Comparison of ENCODE assay signal across 21 cellular contexts in genomic region chr16:23016372-23016771, GRCh38.
DNase-seq lines count a peak whose midpoint lies in the region; ATAC-seq lines count a peak whose summit lies in the region.
"Had no signal": no experiment of that assay in that cellular context is flagged by ENCODE, and none has a peak within 500 bp of the region (broad histone marks: within the 10 kb centered on the region; RNA-seq: fewer than 3 reads in every experiment).

No MANE protein-coding gene starts in this region.

- no peaks in the 10 kb centered on the region for H3K36me3 ChIP-seq in Karpas-422 (ENCODE audit: insufficient read depth, low read length)
- H3K36me3 ChIP-seq: esophagus squamous epithelium, MG63, ovary had no signal

- no peaks in the 10 kb centered on the region for H3K9me3 ChIP-seq in Karpas-422 (ENCODE audit: low read length)
- H3K9me3 ChIP-seq: esophagus squamous epithelium, MG63, ovary, testis had no signal

- peak; percentile 22 for DNase-seq in DMS153 treated with DMSO at 0.1 percent for 48 hours (lab: John Stamatoyannopoulos, UW; ENCODE audit: unreplicated experiment)
- DNase-seq in Karpas-422: peak; percentile 66
- DNase-seq in NCI-H526 (lab: John Stamatoyannopoulos, UW): peak; percentile 80 to 87
- DNase-seq in renal cortical epithelial cell (ENCODE audit: low read depth): peak; percentile 5
- no peak for DNase-seq in NCI-H1694 treated with DMSO at 0.1 percent for 48 hours (lab: John Stamatoyannopoulos, UW)
- DNase-seq: activated CD4-positive, alpha-beta T cell treated with anti-CD3 and anti-CD28 coated beads, Interleukin-2, amount 50 U/mL, for 1 hour; activated effector memory CD4-positive, alpha-beta T cell treated with Interleukin-2 at 50 U/mL for 16 hours; CD4-positive, alpha-beta T cell; esophagus squamous epithelium; left cardiac atrium; MG63; natural killer cell; NK-92 treated with Interleukin-12 subunit alpha and Interleukin-12 subunit beta, amount 100 ng/mL, for 24 hours; ovary; T-helper 17 cell; testis had no signal

- no peaks in the 10 kb centered on the region for H3K79me2 ChIP-seq in Karpas-422 (ENCODE audit: low read length)

- no peak overlapping the region for H3K9ac ChIP-seq in Karpas-422 (ENCODE audit: low read length)

- H3K4me2 ChIP-seq in Karpas-422 (ENCODE audit: low read depth, low read length, poor library complexity, severe bottlenecking): peak overlapping the region; percentile 25

- H2AFZ ChIP-seq in Karpas-422 (ENCODE audit: low read length): no peak overlapping the region

- H3K27me3 ChIP-seq in Karpas-422 (ENCODE audit: low read length): no peaks in the 10 kb centered on the region
- H3K27me3 ChIP-seq: MG63, ovary, testis had no signal

- peaks cover 26% of the 10 kb centered on the region for H3K4me1 ChIP-seq in Karpas-422 (ENCODE audit: low read length)
- H3K4me1 ChIP-seq: esophagus squamous epithelium, testis had no signal

- ATAC-seq in GM21360 (IDR thresholded peaks at IDR 0.05; ENCODE audit: unreplicated experiment) (no peak), GM21423 (IDR thresholded peaks at IDR 0.05; ENCODE audit: unreplicated experiment) (no peak), HG03457 (IDR thresholded peaks at IDR 0.05; ENCODE audit: unreplicated experiment) (no peak)
- ATAC-seq: left cardiac atrium; natural killer cell; stimulated activated effector memory CD8-positive, alpha-beta T cell treated with anti-CD3 and anti-CD28 coated beads, Interleukin-12 subunit alpha, Interleukin-12 subunit beta, amount 100 ng/mL, for 72 hours; T-helper 17 cell had no signal

- no peak overlapping the region for H3K27ac ChIP-seq in Karpas-422 (ENCODE audit: low read length)
- H3K27ac ChIP-seq: esophagus squamous epithelium, ovary, testis, VCaP had no signal

- H3K9me2 ChIP-seq in Karpas-422 (replicated peaks; ENCODE audit: insufficient read depth, low read length): no peaks in the 10 kb centered on the region

- H3K4me3 ChIP-seq in Karpas-422 (ENCODE audit: low read length): no peak overlapping the region
- H3K4me3 ChIP-seq: esophagus squamous epithelium, MG63, ovary, testis had no signal

- no peaks in the 10 kb centered on the region for H4K20me1 ChIP-seq in Karpas-422 (ENCODE audit: insufficient read depth, low read depth, low read length)
